Comparison of ENCODE assay signal across 2 cellular contexts in genomic region chr3:39118079-39118478, GRCh38.
TF ChIP-seq lines count a peak whose summit lies in the region.

No MANE protein-coding gene starts in this region.

TF ChIP-seq in GM12891, 5 proteins besides CTCF, POLR2A, EP300 and RAD21 (continued from another document):
- TF ChIP-seq SPI1 (IDR thresholded peaks at IDR 0.05; ENCODE audit: low read depth, low read length), result peak; percentile 17; the same call in 1 of the 2 replicates

TF ChIP-seq in GM12878, 131 proteins besides CTCF, POLR2A, EP300 and RAD21:
- TF ChIP-seq, protein P1, sequence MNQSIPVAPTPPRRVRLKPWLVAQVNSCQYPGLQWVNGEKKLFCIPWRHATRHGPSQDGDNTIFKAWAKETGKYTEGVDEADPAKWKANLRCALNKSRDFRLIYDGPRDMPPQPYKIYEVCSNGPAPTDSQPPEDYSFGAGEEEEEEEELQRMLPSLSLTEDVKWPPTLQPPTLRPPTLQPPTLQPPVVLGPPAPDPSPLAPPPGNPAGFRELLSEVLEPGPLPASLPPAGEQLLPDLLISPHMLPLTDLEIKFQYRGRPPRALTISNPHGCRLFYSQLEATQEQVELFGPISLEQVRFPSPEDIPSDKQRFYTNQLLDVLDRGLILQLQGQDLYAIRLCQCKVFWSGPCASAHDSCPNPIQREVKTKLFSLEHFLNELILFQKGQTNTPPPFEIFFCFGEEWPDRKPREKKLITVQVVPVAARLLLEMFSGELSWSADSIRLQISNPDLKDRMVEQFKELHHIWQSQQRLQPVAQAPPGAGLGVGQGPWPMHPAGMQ (IDR thresholded peaks at IDR 0.05; ENCODE audit: borderline replicate concordance), result no peak
- TF ChIP-seq ZZZ3 (IDR thresholded peaks at IDR 0.05; ENCODE audit: control insufficient read depth, insufficient read length, low read depth), result no peak
- TF ChIP-seq SPI1 (IDR thresholded peaks at IDR 0.05; ENCODE audit: borderline replicate concordance, insufficient read depth, low read depth, low read length), result peak; percentile 14; the same call in 1 of the 2 replicates
- no peak for TF ChIP-seq CHD1 (IDR thresholded peaks at IDR 0.05; ENCODE audit: low read depth, low read length)
- no peak for TF ChIP-seq IRF4 (IDR thresholded peaks at IDR 0.05; ENCODE audit: low read depth, low read length)
- TF ChIP-seq ZBTB4 (CRISPR knock-in tag; IDR thresholded peaks at IDR 0.05), result no peak
- no peak for TF ChIP-seq KDM1A (IDR thresholded peaks at IDR 0.05; ENCODE audit: borderline replicate concordance)
- no peak for TF ChIP-seq HDGF (IDR thresholded peaks at IDR 0.05)
- TF ChIP-seq RAD51 (IDR thresholded peaks at IDR 0.05), result no peak
